In the genomic region with DNA sequence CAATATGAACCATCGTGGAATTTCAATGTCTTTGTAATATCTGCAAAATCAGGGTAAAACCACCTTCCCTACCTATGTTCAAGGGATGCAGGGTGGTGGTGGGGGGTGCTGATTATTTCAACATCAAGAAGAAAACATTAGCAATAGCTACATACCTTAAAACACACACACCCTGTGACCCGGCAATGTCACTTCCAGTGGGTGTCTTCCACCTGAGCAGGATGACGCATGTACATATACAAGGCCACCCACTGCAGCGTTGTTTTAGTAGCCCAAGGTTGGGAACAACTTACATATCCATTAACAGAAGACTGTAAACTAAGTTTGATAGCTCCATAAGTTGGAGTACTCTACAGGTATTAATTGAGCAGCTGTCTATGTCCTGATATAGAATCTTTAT, we compare ENCODE assay signal across 32 cellular contexts.
"Had no signal": no experiment of that assay in that cellular context is flagged by ENCODE, and none has a peak within 500 bp of the region (broad histone marks: within the 10 kb centered on the region; RNA-seq: fewer than 3 reads in every experiment).

No MANE protein-coding gene starts in this region.

- H3K9ac ChIP-seq: KMS-11 had no signal

- DNase-seq: activated CD4-positive, alpha-beta memory T cell treated with anti-CD3 and anti-CD28 coated beads, Interleukin-2, amount 10 ng/mL, durations not matched to agents 7 days and 5 days; activated CD4-positive, alpha-beta T cell treated with anti-CD3 and anti-CD28 coated beads for 36 hours; activated CD8-positive, alpha-beta memory T cell treated with anti-CD3 and anti-CD28 coated beads for 24 hours; activated CD8-positive, alpha-beta memory T cell treated with anti-CD3 and anti-CD28 coated beads, Interleukin-2, amount 10 ng/mL, durations not matched to agents 7 days and 5 days; activated CD8-positive, alpha-beta memory T cell treated with anti-CD3 and anti-CD28 coated beads, Interleukin-2, amount 50 U/mL, for 48 hours; activated effector memory CD4-positive, alpha-beta T cell treated with anti-CD3 and anti-CD28 coated beads, Interleukin-2, amount 50 U/mL, for 16 hours; activated naive CD4-positive, alpha-beta T cell treated with Interleukin-2 at 50 U/mL for 16 hours; activated naive CD8-positive, alpha-beta T cell treated with anti-CD3 and anti-CD28 coated beads, Interleukin-2, amount 10 ng/mL, durations not matched to agents 7 days and 5 days; activated T-cell treated with anti-CD3 and anti-CD28 coated beads, Interleukin-2, amount 50 U/mL, for 48 hours; amygdala; NCI-H1092 treated with DMSO at 0.1 percent for 48 hours; NCI-H1417; NCI-H146; NCI-H187; NCI-H2029 treated with DMSO at 0.1 percent for 48 hours; NCI-H2107; NCI-H2171; NCI-H510A; NCI-H526; NCI-H748 treated with DMSO at 0.1 percent for 48 hours; NK-92 treated with Interleukin-12 subunit alpha and Interleukin-12 subunit beta, amount 100 ng/mL, for 24 hours; SHP77; SJCRH30 had no signal

- H3K36me3 ChIP-seq: ascending aorta, SJCRH30 had no signal

- ATAC-seq: activated CD4-positive, alpha-beta T cell treated with anti-CD3 and anti-CD28 coated beads for 36 hours; activated CD4-positive, CD25-positive, alpha-beta regulatory T cell treated with anti-CD3 and anti-CD28 coated beads, Interleukin-2, amount 50 U/mL, for 24 hours; activated CD8-positive, alpha-beta memory T cell treated with anti-CD3 and anti-CD28 coated beads, Interleukin-2, amount 10 ng/mL, durations not matched to agents 7 days and 5 days; activated T-helper 17 cell treated with anti-CD3 and anti-CD28 coated beads, Interleukin-2, amount 50 U/mL, for 72 hours had no signal

- H3K27me3 ChIP-seq: ascending aorta, SJCRH30 had no signal

- H3K4me2 ChIP-seq: KMS-11 had no signal

- H3K27me3 Mint-ChIP-seq: activated CD4-positive, alpha-beta T cell treated with anti-CD3 and anti-CD28 coated beads for 36 hours; activated naive CD4-positive, alpha-beta T cell treated with anti-CD3 and anti-CD28 coated beads, Interleukin-2, amount 50 U/mL, for 24 hours; activated T-helper 17 cell treated with anti-CD3 and anti-CD28 coated beads, Interleukin-2, amount 50 U/mL, for 72 hours had no signal

- H3K27ac Mint-ChIP-seq: activated CD4-positive, alpha-beta memory T cell treated with anti-CD3 and anti-CD28 coated beads, Interleukin-2, amount 10 ng/mL, durations not matched to agents 7 days and 5 days; activated CD4-positive, alpha-beta T cell treated with anti-CD3 and anti-CD28 coated beads for 36 hours; activated CD8-positive, alpha-beta memory T cell treated with anti-CD3 and anti-CD28 coated beads, Interleukin-2, amount 10 ng/mL, durations not matched to agents 7 days and 5 days; activated naive CD4-positive, alpha-beta T cell treated with anti-CD3 and anti-CD28 coated beads, Interleukin-2, amount 50 U/mL, for 24 hours; activated naive CD8-positive, alpha-beta T cell treated with anti-CD3 and anti-CD28 coated beads, Interleukin-2, amount 10 ng/mL, durations not matched to agents 7 days and 5 days; activated T-helper 17 cell treated with anti-CD3 and anti-CD28 coated beads, Interleukin-2, amount 50 U/mL, for 72 hours; T-helper 1 cell treated with Interleukin-12 subunit alpha and Interleukin-12 subunit beta and Interleukin-4 antibody, amounts not matched to agents 30 μg/mL and 1 μg/mL, for 36 hours; T-helper 2 cell treated with Interferon-gamma antibody and Interleukin-4, amounts not matched to agents 5 μg/mL and 100 μg/mL, for 36 hours had no signal

- H3K27ac ChIP-seq: ascending aorta, KMS-11, SJCRH30, SK-N-MC had no signal

- H3K4me3 ChIP-seq: ascending aorta, SJCRH30, SK-N-MC had no signal

- H3K9me3 ChIP-seq: ascending aorta, SJCRH30 had no signal

- H3K4me3 Mint-ChIP-seq: activated CD4-positive, alpha-beta memory T cell treated with anti-CD3 and anti-CD28 coated beads, Interleukin-2, amount 10 ng/mL, durations not matched to agents 7 days and 5 days; activated CD4-positive, alpha-beta T cell treated with anti-CD3 and anti-CD28 coated beads for 36 hours; activated CD8-positive, alpha-beta memory T cell treated with anti-CD3 and anti-CD28 coated beads, Interleukin-2, amount 10 ng/mL, durations not matched to agents 7 days and 5 days; activated naive CD4-positive, alpha-beta T cell treated with anti-CD3 and anti-CD28 coated beads, Interleukin-2, amount 50 U/mL, for 24 hours; activated naive CD8-positive, alpha-beta T cell treated with anti-CD3 and anti-CD28 coated beads, Interleukin-2, amount 10 ng/mL, durations not matched to agents 7 days and 5 days; activated T-helper 17 cell treated with anti-CD3 and anti-CD28 coated beads, Interleukin-2, amount 50 U/mL, for 72 hours; T-helper 1 cell treated with Interleukin-12 subunit alpha and Interleukin-12 subunit beta and Interleukin-4 antibody, amounts not matched to agents 30 μg/mL and 1 μg/mL, for 36 hours; T-helper 2 cell treated with Interferon-gamma antibody and Interleukin-4, amounts not matched to agents 5 μg/mL and 100 μg/mL, for 36 hours had no signal

- H3K4me1 ChIP-seq: ascending aorta, SJCRH30 had no signal

- FAIRE-seq: TTC549 had no signal

- H3K9me3 Mint-ChIP-seq: activated T-helper 17 cell treated with anti-CD3 and anti-CD28 coated beads, Interleukin-2, amount 50 U/mL, for 72 hours had no signal
